ENCODE assay signal across 8 cellular contexts in genomic region chr21:42009018-42009830, GRCh38. TPM values are rescaled to one million over a fixed set of nuclear protein-coding genes. Genes with fewer than 3 reads are reported as not detected.
DNase-seq lines count a peak whose midpoint lies in the region; ATAC-seq, FAIRE-seq and TF ChIP-seq lines count a peak whose summit lies in the region.

No MANE protein-coding gene starts in this region.

- no TSS peak for BruUV-seq in HepG2 (replicated peaks; lab: Mats Ljungman, UMichigan)

- intact Hi-C loops in HepG2 (cut with micrococcal nuclease; ENCODE audit: unreplicated experiment) = no loop called here

- peak overlapping the region; percentile 94 for H3K9ac ChIP-seq in HepG2 (ENCODE audit: insufficient read depth, low read depth, low read length)

- H3K4me3 ChIP-seq in HepG2 (replicated peaks in 1 of 3; ENCODE audit: insufficient read depth in 1 of 3, low read depth in 2 of 3, low read length in 3 of 3) = peak overlapping the region; percentile 71 to 91 (median 78)

- peaks cover 33% of the 10 kb centered on the region for H3K4me1 ChIP-seq in HepG2 (ENCODE audit: insufficient read depth, low read length)

- no peaks in the 10 kb centered on the region for H4K20me1 ChIP-seq in HepG2 (ENCODE audit: insufficient read depth, low read length)

- no peaks in the 10 kb centered on the region for H3K27me3 ChIP-seq in HepG2 (ENCODE audit: control insufficient read depth in 1 of 2, insufficient read depth in 2 of 2, low read length in 2 of 2)

- ATAC-seq in GM21717 (IDR thresholded peaks at IDR 0.05; ENCODE audit: unreplicated experiment) (peak; percentile 14), HepG2 (peak; percentile 64)

- peaks cover 0 to 7% of the 10 kb centered on the region in 2 experiments; a peak in 1 of 5 replicates for H3K36me3 ChIP-seq in HepG2 (replicated peaks in 1 of 2; ENCODE audit: control insufficient read depth in 1 of 2, insufficient read depth in 2 of 2, low read length in 2 of 2)

- in situ Hi-C loops in HepG2 (cut with HindIII; ENCODE audit: extremely low pct_ligation_motif_present, low pct_unique_long_range_greater_than_20kb) = no loop called here

- CTCF ChIA-PET in HepG2 (lab: Yijun Ruan, JAX; ENCODE audit: low intra/inter-chr PET ratio, low total read pairs) = interaction anchor here (2.1 kb wide), 1 partner anchor 108 kb away, joined by 6 read pairs; no protein-coding TSS in a partner anchor

- TF ChIP-seq EP300 in HepG2 (IDR thresholded peaks at IDR 0.05; ENCODE audit: low read depth in 2 of 2, low read length in 2 of 2) = no peak
- no peak for TF ChIP-seq EP300 in HepG2 (CRISPR knock-in tag; IDR thresholded peaks at IDR 0.05; ENCODE audit: borderline replicate concordance)

- H3K9me3 ChIP-seq in HepG2 (ENCODE audit: low read length) = no peaks in the 10 kb centered on the region

- no peak for FAIRE-seq in HepG2 (lab: Jason Lieb, UNC)

- under 1% methylated on average over 28 of the region's 86 CpGs for WGBS in HepG2 (ENCODE audit: low lambda C conversion rate)

- DNase-seq in GM03348 (ENCODE audit: low spot score) (peak; percentile 58), Kasumi-1 (lab: John Stamatoyannopoulos, UW) (peak; percentile 18 to 23), HepG2 (ENCODE audit: low spot score) (peak; percentile 62), NCI-H2196 treated with DMSO at 0.1 percent for 48 hours (lab: John Stamatoyannopoulos, UW; ENCODE audit: unreplicated experiment) (no peak)
- DNase-seq in activated CD4-positive, CD25-positive, alpha-beta regulatory T cell treated with anti-CD3 and anti-CD28 coated beads, Interleukin-2, amount 50 U/mL, for 72 hours = peak; percentile 65
- peak; percentile 63 to 66 for DNase-seq in stimulated activated CD4-positive, alpha-beta T cell treated with anti-CD3 and anti-CD28 coated beads, Interleukin-4, amount 100 ng/mL, for 4 hours

- peak overlapping the region; percentile 97 for H3K27ac ChIP-seq in cingulate gyrus (ENCODE audit: low read depth, low read length)
- peak overlapping the region; percentile 98 for H3K27ac ChIP-seq in HepG2 (ENCODE audit: extremely low read length, insufficient read depth, low read length)

- H2AFZ ChIP-seq in HepG2 (ENCODE audit: low read length) = no peak overlapping the region

- 0 out of 2 replicates have a peak, but pooled peaks have one; percentile 10 for TF ChIP-seq RAD21 in HepG2 (CRISPR knock-in tag; IDR thresholded peaks at IDR 0.05)

- TF ChIP-seq CTCF in HepG2 (CRISPR knock-in tag; IDR thresholded peaks at IDR 0.05) = peak; percentile 52

- POLR2A ChIA-PET in HepG2 (lab: Yijun Ruan, JAX) = interaction anchor here (0.7 to 1.0 kb wide), 4 partner anchors 10 to 83 kb away, joined by 3 to 4 read pairs (median 3); no protein-coding TSS in a partner anchor

- peaks cover 36% of the 10 kb centered on the region for H3K79me2 ChIP-seq in HepG2 (ENCODE audit: insufficient read depth, low read length)

- H3K4me2 ChIP-seq in HepG2 (ENCODE audit: low read depth, low read length) = peak overlapping the region; percentile 87

- no peak for TF ChIP-seq POLR2A in HepG2 (IDR thresholded peaks at IDR 0.05; ENCODE audit: insufficient read depth in 1 of 2, low read depth in 2 of 2, low read length in 2 of 2)

TF ChIP-seq in HepG2, 621 proteins besides CTCF, POLR2A, EP300 and RAD21 (continues in another document):
- TF ChIP-seq HDAC6 (IDR thresholded peaks at IDR 0.05; ENCODE audit: low read depth, low read length) (no peak), TBX3 (IDR thresholded peaks at IDR 0.05; ENCODE audit: borderline replicate concordance) (no peak), TOPORS (CRISPR knock-in tag; IDR thresholded peaks at IDR 0.05) (no peak), MYPOP (CRISPR knock-in tag; IDR thresholded peaks at IDR 0.05) (no peak; the same call in 1 of the 2 replicates), WIZ (CRISPR knock-in tag; IDR thresholded peaks at IDR 0.05) (no peak), ZNF597 (CRISPR knock-in tag; IDR thresholded peaks at IDR 0.05) (no peak), ZNF569 (CRISPR knock-in tag; IDR thresholded peaks at IDR 0.05; ENCODE audit: borderline replicate concordance) (no peak), RBAK (CRISPR knock-in tag; IDR thresholded peaks at IDR 0.05) (no peak), ZNF24 (IDR thresholded peaks at IDR 0.05) (no peak), ZNF383 (CRISPR knock-in tag; IDR thresholded peaks at IDR 0.05; ENCODE audit: borderline replicate concordance) (no peak)

RNA-seq across cellular contexts. Expression of gene ZBTB21, which starts 0.9 kb away (rescaled TPM):
- 6.1 and 7.7 TPM in 2 replicates for total RNA-seq in HepG2 (2016; rRNA removed; fragmentation: Illumina TruSeq; extraction: Trizol)
- total RNA-seq in HepG2 (2016; cell fraction: cytosol; rRNA removed; fragmentation: Illumina TruSeq; extraction: Trizol; ENCODE audit: low read depth) = 0.97 and 1.3 TPM in 2 replicates
- 5.5 and 8.3 TPM in 2 replicates for total RNA-seq in HepG2 (2016; cell fraction: insoluble cytoplasmic fraction; rRNA removed; fragmentation: Illumina TruSeq; extraction: Trizol)
- 3.0 and 3.4 TPM in 2 replicates for total RNA-seq in HepG2 (2016; cell fraction: membrane; rRNA removed; fragmentation: Illumina TruSeq; extraction: Trizol)
- total RNA-seq in HepG2 (2016; cell fraction: nucleus; rRNA removed; fragmentation: Illumina TruSeq; extraction: Trizol) = 8.5 and 10.3 TPM in 2 replicates
- polyA plus RNA-seq in HepG2 (2011; rRNA removed) = 2.5 and 4.5 TPM in 2 replicates
- 1.6 and 2.3 TPM in 2 replicates for polyA plus RNA-seq in HepG2 (2011; cell fraction: cytosol; rRNA removed)
- polyA plus RNA-seq in HepG2 (2011; cell fraction: nucleus; rRNA removed) = 4.3 and 8.3 TPM in 2 replicates
- 3.7 and 5.1 TPM in 2 replicates for polyA plus RNA-seq in HepG2 (2012)
- 0.25 TPM in 2 replicates for polyA plus RNA-seq in HepG2 (2016; cell fraction: cytosol; fragmentation: Illumina TruSeq; extraction: Trizol; ENCODE audit: low read depth)
- polyA plus RNA-seq in HepG2 (2016; cell fraction: insoluble cytoplasmic fraction; fragmentation: Illumina TruSeq; extraction: Trizol; ENCODE audit: low read depth) = 5.7 and 5.8 TPM in 2 replicates
- polyA plus RNA-seq in HepG2 (2016; cell fraction: membrane; fragmentation: Illumina TruSeq; extraction: Trizol; ENCODE audit: low read depth) = 0.60 and 0.90 TPM in 2 replicates
- 8.0 and 9.0 TPM in 2 replicates for polyA plus RNA-seq in HepG2 (2016; cell fraction: nucleus; fragmentation: Illumina TruSeq; extraction: Trizol; ENCODE audit: insufficient read depth, low read depth)
- polyA minus RNA-seq in HepG2 (2011; rRNA and poly(A)+ RNA removed; ENCODE audit: low replicate concordance) = 6.1 and 21.7 TPM in 2 replicates
- polyA minus RNA-seq in HepG2 (2011; cell fraction: cytosol; rRNA and poly(A)+ RNA removed) = 4.0 and 6.0 TPM in 2 replicates
- 14.5 and 16.0 TPM in 2 replicates for polyA minus RNA-seq in HepG2 (2011; cell fraction: nucleus; rRNA and poly(A)+ RNA removed)

RNA-seq across cellular contexts. Expression of gene C2CD2, which starts 55.4 kb away (rescaled TPM):
- 10.4 and 12.5 TPM in 2 replicates for total RNA-seq in HepG2 (2016; rRNA removed; fragmentation: Illumina TruSeq; extraction: Trizol)
- total RNA-seq in HepG2 (2016; cell fraction: cytosol; rRNA removed; fragmentation: Illumina TruSeq; extraction: Trizol; ENCODE audit: low read depth) = 7.3 and 11.5 TPM in 2 replicates
- total RNA-seq in HepG2 (2016; cell fraction: insoluble cytoplasmic fraction; rRNA removed; fragmentation: Illumina TruSeq; extraction: Trizol) = 10.9 and 12.2 TPM in 2 replicates
- total RNA-seq in HepG2 (2016; cell fraction: membrane; rRNA removed; fragmentation: Illumina TruSeq; extraction: Trizol) = 9.5 and 12.2 TPM in 2 replicates
- 14.5 and 19.4 TPM in 2 replicates for total RNA-seq in HepG2 (2016; cell fraction: nucleus; rRNA removed; fragmentation: Illumina TruSeq; extraction: Trizol)
- polyA plus RNA-seq in HepG2 (2011; rRNA removed) = 19.5 and 19.7 TPM in 2 replicates
- 11.6 and 12.9 TPM in 2 replicates for polyA plus RNA-seq in HepG2 (2011; cell fraction: cytosol; rRNA removed)
- polyA plus RNA-seq in HepG2 (2011; cell fraction: nucleus; rRNA removed) = 29.5 and 36.3 TPM in 2 replicates
- polyA plus RNA-seq in HepG2 (2012) = 8.1 and 8.7 TPM in 2 replicates
- 1.3 and 1.9 TPM in 2 replicates for polyA plus RNA-seq in HepG2 (2016; cell fraction: cytosol; fragmentation: Illumina TruSeq; extraction: Trizol; ENCODE audit: low read depth)
- polyA plus RNA-seq in HepG2 (2016; cell fraction: insoluble cytoplasmic fraction; fragmentation: Illumina TruSeq; extraction: Trizol; ENCODE audit: low read depth) = 7.6 and 8.0 TPM in 2 replicates
- polyA plus RNA-seq in HepG2 (2016; cell fraction: membrane; fragmentation: Illumina TruSeq; extraction: Trizol; ENCODE audit: low read depth) = 3.9 and 4.6 TPM in 2 replicates
- polyA plus RNA-seq in HepG2 (2016; cell fraction: nucleus; fragmentation: Illumina TruSeq; extraction: Trizol; ENCODE audit: insufficient read depth, low read depth) = 22.5 and 23.5 TPM in 2 replicates
- polyA minus RNA-seq in HepG2 (2011; rRNA and poly(A)+ RNA removed; ENCODE audit: low replicate concordance) = 80.5 and 82.8 TPM in 2 replicates
- 15.5 and 21.5 TPM in 2 replicates for polyA minus RNA-seq in HepG2 (2011; cell fraction: cytosol; rRNA and poly(A)+ RNA removed)
- polyA minus RNA-seq in HepG2 (2011; cell fraction: nucleus; rRNA and poly(A)+ RNA removed) = 34.5 and 38.3 TPM in 2 replicates
